8 cellular contexts compared by ENCODE assay signal in genomic region chr6:156686429-156686939, GRCh38.
DNase-seq lines count a peak whose midpoint lies in the region; ATAC-seq and TF ChIP-seq lines count a peak whose summit lies in the region.

No MANE protein-coding gene starts in this region.

- TF ChIP-seq CTCF in OCI-LY7 (conservative IDR thresholded peaks at IDR 0.05; ENCODE audit: low read length), result peak; percentile 69
- TF ChIP-seq CTCF in ascending aorta (IDR thresholded peaks at IDR 0.05), result peak; percentile 18 to 42 (median 42)
- TF ChIP-seq CTCF in psoas muscle (IDR thresholded peaks at IDR 0.05), result peak; percentile 48

- ATAC-seq in right cardiac atrium (peak; percentile 62 to 65), psoas muscle (peak; percentile 57 to 81 (median 64))

- no TSS peak for BruUV-seq in OCI-LY7 (replicated peaks; lab: Mats Ljungman, UMichigan)

- peak overlapping the region; percentile 92 for H3K4me2 ChIP-seq in OCI-LY7 (ENCODE audit: low read length)

- no peaks in the 10 kb centered on the region for H4K20me1 ChIP-seq in OCI-LY7 (ENCODE audit: insufficient read depth, low read length)

- H3K27ac ChIP-seq in OCI-LY7 (ENCODE audit: low read depth, low read length, poor library complexity, severe bottlenecking) (peak overlapping the region; percentile 92), ascending aorta (peak overlapping the region; percentile 93 to 97), right cardiac atrium (ENCODE audit: low read length) (peak overlapping the region; percentile 89), psoas muscle (peak overlapping the region; percentile 96)

- CTCF ChIA-PET in OCI-LY7 (lab: Charles Lee; ENCODE audit: unreplicated experiment), result interaction anchor here (1.6 kb wide), 1 partner anchor 34 kb away, joined by 5 read pairs; no protein-coding TSS in a partner anchor

- no peaks in the 10 kb centered on the region for H3K9me3 ChIP-seq in OCI-LY7 (ENCODE audit: low read length)
- no peaks in the 10 kb centered on the region for H3K9me3 ChIP-seq in ascending aorta
- H3K9me3 ChIP-seq in right cardiac atrium (ENCODE audit: control insufficient read depth, low read length), result no peaks in the 10 kb centered on the region
- H3K9me3 ChIP-seq in psoas muscle, result no peaks in the 10 kb centered on the region

- H3K4me1 ChIP-seq in OCI-LY7 (ENCODE audit: insufficient read depth, low read length, poor library complexity, severe bottlenecking), result peaks cover 57% of the 10 kb centered on the region
- H3K4me1 ChIP-seq in ascending aorta, result peaks cover 0 to 6% of the 10 kb centered on the region in 2 donors
- H3K4me1 ChIP-seq in right cardiac atrium (ENCODE audit: control insufficient read depth, insufficient read depth, low read length), result no peaks in the 10 kb centered on the region
- peaks cover 11% of the 10 kb centered on the region for H3K4me1 ChIP-seq in psoas muscle

- peak; percentile 48 for DNase-seq in activated naive CD4-positive, alpha-beta T cell treated with Interleukin-2 at 50 U/mL for 16 hours
- DNase-seq in activated naive CD4-positive, alpha-beta T cell treated with anti-CD3 and anti-CD28 coated beads, Interleukin-2, amount 50 U/mL, for 16 hours, result no peak
- DNase-seq in HuH-7.5 (ENCODE audit: low spot score) (peak; percentile 60), OCI-LY7 (ENCODE audit: low spot score) (peak; percentile 74), ascending aorta (ENCODE audit: low spot score in 2 of 2) (no peak), right cardiac atrium (no peak), psoas muscle (no peak), NCI-H1048 (lab: John Stamatoyannopoulos, UW) (no peak)

- H3K9me2 ChIP-seq in OCI-LY7 (ENCODE audit: insufficient read depth, low read length), result no peaks in the 10 kb centered on the region

- H3K36me3 ChIP-seq in OCI-LY7 (ENCODE audit: insufficient read depth, low read length) (no peaks in the 10 kb centered on the region), ascending aorta (no peaks in the 10 kb centered on the region), psoas muscle (ENCODE audit: insufficient read depth in 1 of 2, low read depth in 1 of 2) (no peaks in the 10 kb centered on the region)

- WGBS in right cardiac atrium, result 0% methylated on average over 11 of the region's 11 CpGs
- WGBS in psoas muscle, 3 donors, result 0 to 1% (median 0%) methylated on average over 11 of the region's 11 CpGs

- no peaks in the 10 kb centered on the region for H3K27me3 ChIP-seq in ascending aorta
- H3K27me3 ChIP-seq in right cardiac atrium (ENCODE audit: control insufficient read depth, insufficient read depth), result no peaks in the 10 kb centered on the region
- no peaks in the 10 kb centered on the region for H3K27me3 ChIP-seq in psoas muscle (ENCODE audit: insufficient read depth in 3 of 3, low read length in 2 of 3)

- no peaks in the 10 kb centered on the region for H3K79me2 ChIP-seq in OCI-LY7 (ENCODE audit: insufficient read depth, low read depth, low read length)

- POLR2A ChIA-PET in OCI-LY7 (lab: Charles Lee), result interaction anchor here (0.6 to 4.6 kb wide), 16 partner anchors 10 to 975 kb away, joined by 3 to 34 read pairs (median 3); no protein-coding TSS in a partner anchor

- intact Hi-C loops in OCI-LY7 (cut with micrococcal nuclease; ENCODE audit: unreplicated experiment), result loop anchor here (1.0 to 2.0 kb wide), 6 partner anchors 34 to 335 kb away; no protein-coding TSS in a partner anchor
- intact Hi-C loops in ascending aorta (cut with DNase I), result loop anchor here (2.0 to 10.0 kb wide), 4 partner anchors 148 to 588 kb away; no protein-coding TSS in a partner anchor
- intact Hi-C loops in right cardiac atrium (cut with DNase I), result loop anchor here (2.0 to 10.0 kb wide), 6 partner anchors 90 to 336 kb away; partner anchors contain the start of gene ARID1B (in 4 of the 4)
- intact Hi-C loops in psoas muscle (cut with DNase I), result loop anchor here (2.0 to 10.0 kb wide), 7 partner anchors 32 to 498 kb away; no protein-coding TSS in a partner anchor

- H3K4me3 ChIP-seq in OCI-LY7 (ENCODE audit: low read depth, low read length, poor library complexity, severe bottlenecking) (peak overlapping the region; percentile 73), ascending aorta (peak overlapping the region; percentile 69 to 78), right cardiac atrium (ENCODE audit: low read length) (peak overlapping the region; percentile 61), psoas muscle (peak overlapping the region; percentile 73)

- peak overlapping the region; percentile 85 for H2AFZ ChIP-seq in OCI-LY7 (ENCODE audit: low read length)

Comparison
In these comparisons a context has a peak if more than half of its experiments do, and no peak if none do; other contexts are left out.
1. DNase-seq: peak in activated naive CD4-positive, alpha-beta T cell treated with Interleukin-2 at 50 U/mL for 16 hours (single experiment), HuH-7.5 (single experiment) and OCI-LY7 (single experiment); none in activated naive CD4-positive, alpha-beta T cell treated with anti-CD3 and anti-CD28 coated beads, Interleukin-2, amount 50 U/mL, for 16 hours (single experiment), ascending aorta (0 of 2), right cardiac atrium (0 of 3), psoas muscle (0 of 2) and NCI-H1048 (single experiment).
2. Peak in every context shown above with its lines, with median percentiles within 50 percentile points of each other: H3K27ac ChIP-seq, H3K4me3 ChIP-seq and CTCF ChIP-seq.